Comparison of ENCODE assay signal across 11 cellular contexts in the genomic region with DNA sequence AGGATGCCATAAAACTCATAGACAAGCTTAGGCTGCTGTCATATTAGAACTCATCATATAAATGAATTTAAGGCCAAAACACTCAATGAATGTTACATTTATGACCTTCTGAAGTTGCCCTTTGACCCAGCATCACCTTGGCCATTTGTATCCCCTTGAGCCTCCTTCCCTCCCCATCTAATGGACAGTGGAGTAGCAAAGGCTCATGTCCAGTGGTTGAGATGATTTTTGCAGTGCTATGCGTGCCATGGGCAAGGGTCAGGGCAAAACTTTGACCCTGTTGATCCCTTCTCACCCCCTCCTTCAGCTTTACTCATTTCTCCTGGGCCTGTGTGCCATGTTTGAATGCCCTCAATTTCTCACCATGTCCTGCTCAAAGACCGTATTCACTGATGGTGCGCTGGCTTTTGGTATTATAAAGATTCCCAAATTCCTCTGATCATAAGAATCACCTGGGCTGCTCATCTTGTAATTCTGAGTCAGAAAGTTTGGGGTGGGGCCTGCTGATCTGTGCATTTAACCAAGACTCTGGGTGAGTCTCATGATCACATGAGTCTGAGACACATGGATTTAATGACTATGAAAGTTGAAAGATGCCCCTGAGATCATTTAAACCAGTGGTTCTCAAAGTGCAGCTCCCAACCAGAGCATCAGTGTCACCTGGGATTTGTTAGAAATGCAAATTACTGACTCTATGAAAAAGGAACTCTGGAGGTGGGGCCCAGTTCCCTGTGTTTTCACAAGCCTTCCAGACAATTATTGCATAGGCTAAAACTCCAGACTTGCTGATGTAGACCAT. TPM values are rescaled to one million over a fixed set of nuclear protein-coding genes. Genes with fewer than 3 reads are reported as not detected.
A peak's percentile ranks its signal among the peaks of the same experiment; 100 is the strongest.
DNase-seq lines count a peak whose midpoint lies in the region; ATAC-seq, FAIRE-seq and TF ChIP-seq lines count a peak whose summit lies in the region.
"Had no signal": no experiment of that assay in that cellular context is flagged by ENCODE, and none has a peak within 500 bp of the region (broad histone marks: within the 10 kb centered on the region; RNA-seq: fewer than 3 reads in every experiment).

No MANE protein-coding gene starts in this region.

- peak; percentile 26 for ATAC-seq in GM19438 (IDR thresholded peaks at IDR 0.05; ENCODE audit: low read depth, unreplicated experiment)
- ATAC-seq in HG03097 (IDR thresholded peaks at IDR 0.05; ENCODE audit: low FRiP score, unreplicated experiment), result peak; percentile 20
- peak; percentile 65 for ATAC-seq in GM12878
- ATAC-seq in HG03469 (IDR thresholded peaks at IDR 0.05; ENCODE audit: unreplicated experiment), result no peak

- no peaks in the 10 kb centered on the region for H3K27me3 ChIP-seq in GM12878 (replicated peaks in 1 of 2; ENCODE audit: control insufficient read depth in 2 of 2, insufficient read depth in 2 of 2, low read length in 1 of 2)

- H3K4me3 Mint-ChIP-seq in osteocyte (ENCODE audit: unreplicated experiment), result no peak overlapping the region
- H3K4me3 Mint-ChIP-seq: CD4-positive, alpha-beta T cell had no signal

- in situ Hi-C loops in GM12878 (cut with MboI), result loop anchor here (5.0 kb wide), 2 partner anchors 65 to 115 kb away; a partner anchor contains a TSS

- intact Hi-C loops in GM12878 (cut with micrococcal nuclease; ENCODE audit: unreplicated experiment), result loop anchor here (1.0 to 5.0 kb wide), 3 partner anchors 19 to 825 kb away; no protein-coding TSS in a partner anchor

- H3K27ac ChIP-seq in GM12878 (ENCODE audit: control insufficient read depth, insufficient read depth), result peak overlapping the region; percentile 98

- CTCF ChIA-PET in GM12878 (lab: Yijun Ruan, JAX), result interaction anchor here (0.9 to 4.1 kb wide), 14 partner anchors 8 to 212 kb away, joined by 3 to 44 read pairs (median 6); no protein-coding TSS in a partner anchor

- RAD21 ChIA-PET in GM12878 (lab: Charles Lee; ENCODE audit: unreplicated experiment), result interaction anchor here (0.6 to 12.9 kb wide), 27 partner anchors 8 to 837 kb away, joined by 3 to 500 read pairs (median 9); a partner anchor contains a TSS

- H3K79me2 ChIP-seq in GM12878 (ENCODE audit: control insufficient read depth, insufficient read depth, low read length), result no peaks in the 10 kb centered on the region; the same call in 1 of the 2 replicates

- H3K9ac ChIP-seq in GM12878 (ENCODE audit: control insufficient read depth, insufficient read depth, low read length), result peak overlapping the region; percentile 77

- peak; percentile 50; the same call in 1 of the 2 replicates for TF ChIP-seq POLR2A in GM12878 (IDR thresholded peaks at IDR 0.05; ENCODE audit: low read depth, low read length)

- no peak overlapping the region for H3K27ac Mint-ChIP-seq in osteocyte (ENCODE audit: unreplicated experiment)
- H3K27ac Mint-ChIP-seq: CD4-positive, alpha-beta T cell had no signal

- POLR2A ChIA-PET in GM12878 (lab: Charles Lee), result interaction anchor here (0.9 to 3.8 kb wide), 16 partner anchors 8 to 557 kb away, joined by 3 to 36 read pairs (median 6); no protein-coding TSS in a partner anchor

- TSS peak; percentile 86 for BruUV-seq in GM12878 (replicated peaks; lab: Mats Ljungman, UMichigan)

- no peaks in the 10 kb centered on the region for H3K36me3 ChIP-seq in GM12878 (ENCODE audit: control insufficient read depth in 2 of 2, insufficient read depth in 2 of 2, low read length in 1 of 2)

- peak overlapping the region; percentile 49; the same call in 1 of the 2 replicates for H3K4me3 ChIP-seq in GM08714 (ENCODE audit: low read length)
- H3K4me3 ChIP-seq in GM12878, result no peak overlapping the region

- SMC1A ChIA-PET in GM12878 (lab: Charles Lee; ENCODE audit: uncharacterized antibody, unreplicated experiment), result interaction anchor here (0.6 to 4.0 kb wide), 34 partner anchors 8 to 808 kb away, joined by 3 to 115 read pairs (median 6); no protein-coding TSS in a partner anchor

- H3K4me2 ChIP-seq in GM12878 (ENCODE audit: control insufficient read depth, insufficient read depth), result peak overlapping the region; percentile 60

- no peaks in the 10 kb centered on the region for H3K4me1 Mint-ChIP-seq in osteocyte (ENCODE audit: unreplicated experiment)

- TF ChIP-seq CTCF in GM12878 (IDR thresholded peaks at IDR 0.05 in 2 of 3, conservative IDR thresholded peaks at IDR 0.05 in 1 of 3; ENCODE audit: control insufficient read depth in 2 of 3, extremely low read depth in 1 of 3, insufficient read depth in 1 of 3, low read depth in 3 of 3, low read length in 3 of 3) (no peak), osteocyte (IDR thresholded peaks at IDR 0.05) (no peak)

- peaks cover 74% of the 10 kb centered on the region for H3K4me1 ChIP-seq in GM12878 (ENCODE audit: control insufficient read depth, insufficient read depth, low read length)

- no peaks in the 10 kb centered on the region for H4K20me1 ChIP-seq in GM12878 (ENCODE audit: control insufficient read depth, insufficient read depth)

- no peaks in the 10 kb centered on the region for H3K36me3 Mint-ChIP-seq in osteocyte (ENCODE audit: unreplicated experiment)

- H3K9me3 Mint-ChIP-seq in osteocyte (ENCODE audit: unreplicated experiment), result no peaks in the 10 kb centered on the region
- H3K9me3 Mint-ChIP-seq: CD4-positive, alpha-beta T cell had no signal

- H3K27me3 Mint-ChIP-seq in osteocyte (ENCODE audit: unreplicated experiment), result peaks cover 10% of the 10 kb centered on the region
- H3K27me3 Mint-ChIP-seq: CD4-positive, alpha-beta T cell had no signal

- peak; percentile 92 for DNase-seq in GM12878 (ENCODE audit: low read depth, low spot score)
- no peak for DNase-seq in osteocyte (ENCODE audit: extremely low spot score, unreplicated experiment)
- DNase-seq in NCI-H748 (lab: John Stamatoyannopoulos, UW; ENCODE audit: unreplicated experiment), result no peak
- DNase-seq in NCI-H524 (lab: John Stamatoyannopoulos, UW), result no peak
- DNase-seq: CD4-positive, alpha-beta T cell; NCI-H1105 had no signal

- peak in 1 of 2 experiments; percentile 28; a peak in 1 of 4 replicates for TF ChIP-seq EP300 in GM12878 (IDR thresholded peaks at IDR 0.05; ENCODE audit: borderline replicate concordance in 1 of 2, control insufficient read depth in 1 of 2, low read depth in 2 of 2, low read length in 2 of 2)

- 92% methylated on average over 3 of the region's 3 CpGs for WGBS in GM12878 (ENCODE audit: insufficient coverage, insufficient replicate concordance, low lambda C conversion rate, missing lambda C conversion rate)

- H2AFZ ChIP-seq in GM12878 (ENCODE audit: control insufficient read depth, low read depth, low read length), result no peak overlapping the region

- H3K9me3 ChIP-seq in GM12878 (replicated peaks; ENCODE audit: control insufficient read depth, insufficient read depth, low read length), result peaks cover 16% of the 10 kb centered on the region

- no peak for FAIRE-seq in GM12878 (lab: Jason Lieb, UNC)
- FAIRE-seq: endometrium had no signal

- peak; percentile 8; the same call in 1 of the 2 replicates for TF ChIP-seq RAD21 in GM12878 (IDR thresholded peaks at IDR 0.05; ENCODE audit: insufficient read depth, low read depth, low read length)

TF ChIP-seq in GM12878, 131 proteins besides CTCF, POLR2A, EP300 and RAD21 (continues in another document):
- no peak for TF ChIP-seq ZNF274 (IDR thresholded peaks at IDR 0.05; ENCODE audit: insufficient read depth, insufficient read length)
- TF ChIP-seq HCFC1 (IDR thresholded peaks at IDR 0.05; ENCODE audit: low read length), result no peak
- no peak for TF ChIP-seq NFXL1 (IDR thresholded peaks at IDR 0.05; ENCODE audit: borderline replicate concordance)
- TF ChIP-seq, protein P1, sequence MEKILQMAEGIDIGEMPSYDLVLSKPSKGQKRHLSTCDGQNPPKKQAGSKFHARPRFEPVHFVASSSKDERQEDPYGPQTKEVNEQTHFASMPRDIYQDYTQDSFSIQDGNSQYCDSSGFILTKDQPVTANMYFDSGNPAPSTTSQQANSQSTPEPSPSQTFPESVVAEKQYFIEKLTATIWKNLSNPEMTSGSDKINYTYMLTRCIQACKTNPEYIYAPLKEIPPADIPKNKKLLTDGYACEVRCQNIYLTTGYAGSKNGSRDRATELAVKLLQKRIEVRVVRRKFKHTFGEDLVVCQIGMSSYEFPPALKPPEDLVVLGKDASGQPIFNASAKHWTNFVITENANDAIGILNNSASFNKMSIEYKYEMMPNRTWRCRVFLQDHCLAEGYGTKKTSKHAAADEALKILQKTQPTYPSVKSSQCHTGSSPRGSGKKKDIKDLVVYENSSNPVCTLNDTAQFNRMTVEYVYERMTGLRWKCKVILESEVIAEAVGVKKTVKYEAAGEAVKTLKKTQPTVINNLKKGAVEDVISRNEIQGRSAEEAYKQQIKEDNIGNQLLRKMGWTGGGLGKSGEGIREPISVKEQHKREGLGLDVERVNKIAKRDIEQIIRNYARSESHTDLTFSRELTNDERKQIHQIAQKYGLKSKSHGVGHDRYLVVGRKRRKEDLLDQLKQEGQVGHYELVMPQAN (conservative IDR thresholded peaks at IDR 0.05), result no peak
- 0 out of 2 replicates have a peak, but pooled peaks have one; percentile 7 for TF ChIP-seq POLR2AphosphoS5 (IDR thresholded peaks at IDR 0.05; ENCODE audit: low read length)
- TF ChIP-seq, protein P2, sequence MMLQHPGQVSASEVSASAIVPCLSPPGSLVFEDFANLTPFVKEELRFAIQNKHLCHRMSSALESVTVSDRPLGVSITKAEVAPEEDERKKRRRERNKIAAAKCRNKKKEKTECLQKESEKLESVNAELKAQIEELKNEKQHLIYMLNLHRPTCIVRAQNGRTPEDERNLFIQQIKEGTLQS (IDR thresholded peaks at IDR 0.05; ENCODE audit: borderline replicate concordance, extremely low read depth, low read depth, low read length), result no peak
- TF ChIP-seq HDAC6 (IDR thresholded peaks at IDR 0.05; ENCODE audit: unreplicated experiment), result no peak

RNA-seq across cellular contexts. Expression of a gene that starts 57.5 kb away (rescaled TPM):
- 0.19 TPM in 1 of 2 replicates, not detected in the other for total RNA-seq in GM12878 (2013; cell fraction: nucleolus; rRNA removed)
- total RNA-seq in GM12878 (2014; rRNA removed) (0.11 TPM in 1 of 2 replicates, not detected in the other), GM12878 (2014; rRNA removed; fragmentation: Illumina TruSeq; extraction: Trizol) (0.09 TPM in 1 of 2 replicates, not detected in the other), GM12878 (2021) (0.08 TPM in 1 of 2 replicates, not detected in the other), osteocyte (not detected in 2 replicates)
- not detected for polyA plus RNA-seq in GM12878 (2011; ENCODE audit: low read depth)
- polyA plus RNA-seq in GM12878 (2011; rRNA removed) (0.11 and 0.16 TPM in 2 replicates), GM12878 (2014; fragmentation: Illumina TruSeq; extraction: Trizol) (0.03 TPM in 1 of 2 replicates, not detected in the other), GM12878 (2014; fragmentation: Nextera tagmentation; extraction: Ambion mirVana) (under 1 TPM; 0.02 to 0.16 TPM), GM12878 (2014; rRNA removed) (0.05 TPM in 1 of 2 replicates, not detected in the other), GM12878 (2016; fragmentation: Nextera tagmentation; extraction: Ambion mirVana) (not detected)
- polyA plus RNA-seq in GM12878 (2011; cell fraction: cytosol; rRNA removed), result 0.02 and 0.06 TPM in 2 replicates
- polyA plus RNA-seq in GM12878 (2011; cell fraction: nucleus; rRNA removed), result 0.06 and 0.09 TPM in 2 replicates
- not detected in 2 replicates for polyA plus RNA-seq in GM12878 (2012)
- not detected in 2 replicates for polyA minus RNA-seq in GM12878 (2011; rRNA and poly(A)+ RNA removed)
- polyA minus RNA-seq in GM12878 (2011; cell fraction: cytosol; rRNA and poly(A)+ RNA removed), result not detected in 2 replicates
- polyA minus RNA-seq in GM12878 (2011; cell fraction: nucleus; rRNA and poly(A)+ RNA removed), result not detected in 2 replicates
- total RNA-seq: CD4-positive, alpha-beta T cell had no signal
